1 cellular context compared by ENCODE assay signal in the genomic region with DNA sequence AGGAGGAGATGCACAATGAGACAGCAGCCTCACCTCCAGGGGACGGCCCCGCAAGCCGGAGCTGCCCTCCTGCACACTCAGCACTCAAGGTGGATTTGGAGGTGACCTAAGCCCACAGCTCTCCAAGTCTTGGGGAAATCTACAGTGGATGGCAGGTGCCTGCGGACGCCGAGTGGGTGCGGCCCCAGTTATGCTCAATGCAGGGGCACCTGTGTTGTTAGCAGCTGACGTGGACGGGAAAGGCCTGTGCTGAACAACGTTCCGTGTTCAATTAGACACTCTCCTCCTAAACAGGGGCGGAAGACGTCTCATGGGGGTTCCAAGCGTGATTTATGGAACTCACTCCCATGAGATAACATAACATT.
TF ChIP-seq lines count a peak whose summit lies in the region.

No MANE protein-coding gene starts in this region.

TF ChIP-seq in HepG2, 621 proteins besides CTCF, POLR2A, EP300 and RAD21:
- TF ChIP-seq MIXL1 (CRISPR knock-in tag; IDR thresholded peaks at IDR 0.05): no peak
- TF ChIP-seq, protein P1, sequence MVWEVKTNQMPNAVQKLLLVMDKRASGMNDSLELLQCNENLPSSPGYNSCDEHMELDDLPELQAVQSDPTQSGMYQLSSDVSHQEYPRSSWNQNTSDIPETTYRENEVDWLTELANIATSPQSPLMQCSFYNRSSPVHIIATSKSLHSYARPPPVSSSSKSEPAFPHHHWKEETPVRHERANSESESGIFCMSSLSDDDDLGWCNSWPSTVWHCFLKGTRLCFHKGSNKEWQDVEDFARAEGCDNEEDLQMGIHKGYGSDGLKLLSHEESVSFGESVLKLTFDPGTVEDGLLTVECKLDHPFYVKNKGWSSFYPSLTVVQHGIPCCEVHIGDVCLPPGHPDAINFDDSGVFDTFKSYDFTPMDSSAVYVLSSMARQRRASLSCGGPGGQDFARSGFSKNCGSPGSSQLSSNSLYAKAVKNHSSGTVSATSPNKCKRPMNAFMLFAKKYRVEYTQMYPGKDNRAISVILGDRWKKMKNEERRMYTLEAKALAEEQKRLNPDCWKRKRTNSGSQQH (CRISPR knock-in tag; IDR thresholded peaks at IDR 0.05; ENCODE audit: low read depth): no peak
- no peak for TF ChIP-seq ZNF230 (CRISPR knock-in tag; IDR thresholded peaks at IDR 0.05)
- TF ChIP-seq KDM6A (CRISPR knock-in tag; IDR thresholded peaks at IDR 0.05; ENCODE audit: low read depth): no peak
- no peak for TF ChIP-seq JUND (CRISPR knock-in tag; IDR thresholded peaks at IDR 0.05)
- TF ChIP-seq, protein P2, sequence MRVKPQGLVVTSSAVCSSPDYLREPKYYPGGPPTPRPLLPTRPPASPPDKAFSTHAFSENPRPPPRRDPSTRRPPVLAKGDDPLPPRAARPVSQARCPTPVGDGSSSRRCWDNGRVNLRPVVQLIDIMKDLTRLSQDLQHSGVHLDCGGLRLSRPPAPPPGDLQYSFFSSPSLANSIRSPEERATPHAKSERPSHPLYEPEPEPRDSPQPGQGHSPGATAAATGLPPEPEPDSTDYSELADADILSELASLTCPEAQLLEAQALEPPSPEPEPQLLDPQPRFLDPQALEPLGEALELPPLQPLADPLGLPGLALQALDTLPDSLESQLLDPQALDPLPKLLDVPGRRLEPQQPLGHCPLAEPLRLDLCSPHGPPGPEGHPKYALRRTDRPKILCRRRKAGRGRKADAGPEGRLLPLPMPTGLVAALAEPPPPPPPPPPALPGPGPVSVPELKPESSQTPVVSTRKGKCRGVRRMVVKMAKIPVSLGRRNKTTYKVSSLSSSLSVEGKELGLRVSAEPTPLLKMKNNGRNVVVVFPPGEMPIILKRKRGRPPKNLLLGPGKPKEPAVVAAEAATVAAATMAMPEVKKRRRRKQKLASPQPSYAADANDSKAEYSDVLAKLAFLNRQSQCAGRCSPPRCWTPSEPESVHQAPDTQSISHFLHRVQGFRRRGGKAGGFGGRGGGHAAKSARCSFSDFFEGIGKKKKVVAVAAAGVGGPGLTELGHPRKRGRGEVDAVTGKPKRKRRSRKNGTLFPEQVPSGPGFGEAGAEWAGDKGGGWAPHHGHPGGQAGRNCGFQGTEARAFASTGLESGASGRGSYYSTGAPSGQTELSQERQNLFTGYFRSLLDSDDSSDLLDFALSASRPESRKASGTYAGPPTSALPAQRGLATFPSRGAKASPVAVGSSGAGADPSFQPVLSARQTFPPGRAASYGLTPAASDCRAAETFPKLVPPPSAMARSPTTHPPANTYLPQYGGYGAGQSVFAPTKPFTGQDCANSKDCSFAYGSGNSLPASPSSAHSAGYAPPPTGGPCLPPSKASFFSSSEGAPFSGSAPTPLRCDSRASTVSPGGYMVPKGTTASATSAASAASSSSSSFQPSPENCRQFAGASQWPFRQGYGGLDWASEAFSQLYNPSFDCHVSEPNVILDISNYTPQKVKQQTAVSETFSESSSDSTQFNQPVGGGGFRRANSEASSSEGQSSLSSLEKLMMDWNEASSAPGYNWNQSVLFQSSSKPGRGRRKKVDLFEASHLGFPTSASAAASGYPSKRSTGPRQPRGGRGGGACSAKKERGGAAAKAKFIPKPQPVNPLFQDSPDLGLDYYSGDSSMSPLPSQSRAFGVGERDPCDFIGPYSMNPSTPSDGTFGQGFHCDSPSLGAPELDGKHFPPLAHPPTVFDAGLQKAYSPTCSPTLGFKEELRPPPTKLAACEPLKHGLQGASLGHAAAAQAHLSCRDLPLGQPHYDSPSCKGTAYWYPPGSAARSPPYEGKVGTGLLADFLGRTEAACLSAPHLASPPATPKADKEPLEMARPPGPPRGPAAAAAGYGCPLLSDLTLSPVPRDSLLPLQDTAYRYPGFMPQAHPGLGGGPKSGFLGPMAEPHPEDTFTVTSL (CRISPR knock-in tag; IDR thresholded peaks at IDR 0.05; ENCODE audit: borderline replicate concordance): no peak
- TF ChIP-seq DPF2 (CRISPR knock-in tag; IDR thresholded peaks at IDR 0.05; ENCODE audit: borderline replicate concordance, low read depth): no peak
- no peak for TF ChIP-seq SNAI1 (CRISPR knock-in tag; IDR thresholded peaks at IDR 0.05; ENCODE audit: borderline replicate concordance)
- TF ChIP-seq SALL1 (CRISPR knock-in tag; IDR thresholded peaks at IDR 0.05): no peak
- TF ChIP-seq, protein P3, sequence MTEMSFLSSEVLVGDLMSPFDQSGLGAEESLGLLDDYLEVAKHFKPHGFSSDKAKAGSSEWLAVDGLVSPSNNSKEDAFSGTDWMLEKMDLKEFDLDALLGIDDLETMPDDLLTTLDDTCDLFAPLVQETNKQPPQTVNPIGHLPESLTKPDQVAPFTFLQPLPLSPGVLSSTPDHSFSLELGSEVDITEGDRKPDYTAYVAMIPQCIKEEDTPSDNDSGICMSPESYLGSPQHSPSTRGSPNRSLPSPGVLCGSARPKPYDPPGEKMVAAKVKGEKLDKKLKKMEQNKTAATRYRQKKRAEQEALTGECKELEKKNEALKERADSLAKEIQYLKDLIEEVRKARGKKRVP (CRISPR knock-in tag; IDR thresholded peaks at IDR 0.05): no peak
